Comparison of ENCODE assay signal across 16 cellular contexts in genomic region chr1:55040953-55041494, GRCh38. TPM values are rescaled to one million over a fixed set of nuclear protein-coding genes. Genes with fewer than 3 reads are reported as not detected.
DNase-seq lines count a peak whose midpoint lies in the region; ATAC-seq and TF ChIP-seq lines count a peak whose summit lies in the region.
"Had no signal": no experiment of that assay in that cellular context is flagged by ENCODE, and none has a peak within 500 bp of the region (broad histone marks: within the 10 kb centered on the region; RNA-seq: fewer than 3 reads in every experiment).

No MANE protein-coding gene starts in this region.

- WGBS in upper lobe of left lung, 2 donors, result 29 to 40% methylated on average over 4 to 5 of the region's 5 CpGs

- H3K4me3 Mint-ChIP-seq in activated naive CD8-positive, alpha-beta T cell treated with anti-CD3 and anti-CD28 coated beads, Interleukin-2, amount 50 U/mL, for 24 hours, result no peak overlapping the region
- no peak overlapping the region for H3K4me3 Mint-ChIP-seq in activated naive CD8-positive, alpha-beta T cell treated with anti-CD3 and anti-CD28 coated beads for 36 hours
- H3K4me3 Mint-ChIP-seq: memory B cell had no signal

- H3K27me3 ChIP-seq in lower lobe of right lung (ENCODE audit: low read depth) (peaks cover 33% of the 10 kb centered on the region), upper lobe of left lung (peaks cover 0 to 8% (median 0%) of the 10 kb centered on the region in 4 donors)
- H3K27me3 ChIP-seq: testis had no signal

- no peak overlapping the region for H3K27ac Mint-ChIP-seq in activated naive CD8-positive, alpha-beta T cell treated with anti-CD3 and anti-CD28 coated beads, Interleukin-2, amount 50 U/mL, for 24 hours
- no peak overlapping the region for H3K27ac Mint-ChIP-seq in activated naive CD8-positive, alpha-beta T cell treated with anti-CD3 and anti-CD28 coated beads for 36 hours
- H3K27ac Mint-ChIP-seq: HFFc6, memory B cell had no signal

- DNase-seq in activated naive CD8-positive, alpha-beta T cell treated with anti-CD3 and anti-CD28 coated beads, Interleukin-2, amount 50 U/mL, for 24 hours, result no peak
- DNase-seq in activated naive CD8-positive, alpha-beta T cell treated with anti-CD3 and anti-CD28 coated beads for 36 hours, result no peak
- DNase-seq in epithelial cell of esophagus (ENCODE audit: low read depth), result peak; percentile 23
- no peak for DNase-seq in lower lobe of right lung
- no peak for DNase-seq in upper lobe of left lung
- DNase-seq in GM13977 (ENCODE audit: low spot score), result no peak
- DNase-seq in DMS114 treated with DMSO at 0.1 percent for 48 hours (lab: John Stamatoyannopoulos, UW; ENCODE audit: unreplicated experiment), result no peak
- DNase-seq: activated naive CD4-positive, alpha-beta T cell treated with anti-CD3 and anti-CD28 coated beads, Interleukin-2, amount 50 U/mL, for 16 hours; HFFc6; hippocampal formation; MM.1S; testis had no signal

- H3K4me3 ChIP-seq in epithelial cell of esophagus (ENCODE audit: low read length), result peak overlapping the region; percentile 68
- H3K4me3 ChIP-seq in lower lobe of right lung, result peak overlapping the region; percentile 52
- peak overlapping the region in 3 of 4 donors; percentile 41 to 57 (median 46) for H3K4me3 ChIP-seq in upper lobe of left lung

- intact Hi-C loops in lower lobe of right lung (cut with DNase I), result no loop called here

- H3K36me3 Mint-ChIP-seq in activated naive CD8-positive, alpha-beta T cell treated with anti-CD3 and anti-CD28 coated beads, Interleukin-2, amount 50 U/mL, for 24 hours (ENCODE audit: low read depth), result no peaks in the 10 kb centered on the region
- no peaks in the 10 kb centered on the region for H3K36me3 Mint-ChIP-seq in activated naive CD8-positive, alpha-beta T cell treated with anti-CD3 and anti-CD28 coated beads for 36 hours
- H3K36me3 Mint-ChIP-seq: memory B cell had no signal

- no peaks in the 10 kb centered on the region for H3K9me3 Mint-ChIP-seq in activated naive CD8-positive, alpha-beta T cell treated with anti-CD3 and anti-CD28 coated beads, Interleukin-2, amount 50 U/mL, for 24 hours
- no peaks in the 10 kb centered on the region for H3K9me3 Mint-ChIP-seq in activated naive CD8-positive, alpha-beta T cell treated with anti-CD3 and anti-CD28 coated beads for 36 hours
- H3K9me3 Mint-ChIP-seq: HFFc6, memory B cell had no signal

- peaks cover 8% of the 10 kb centered on the region for H3K4me1 Mint-ChIP-seq in activated naive CD8-positive, alpha-beta T cell treated with anti-CD3 and anti-CD28 coated beads, Interleukin-2, amount 50 U/mL, for 24 hours
- H3K4me1 Mint-ChIP-seq in activated naive CD8-positive, alpha-beta T cell treated with anti-CD3 and anti-CD28 coated beads for 36 hours, result peaks cover 2% of the 10 kb centered on the region
- H3K4me1 Mint-ChIP-seq: memory B cell had no signal

- H3K27me3 Mint-ChIP-seq in activated naive CD8-positive, alpha-beta T cell treated with anti-CD3 and anti-CD28 coated beads, Interleukin-2, amount 50 U/mL, for 24 hours, result peaks cover 52% of the 10 kb centered on the region
- peaks cover 64% of the 10 kb centered on the region for H3K27me3 Mint-ChIP-seq in activated naive CD8-positive, alpha-beta T cell treated with anti-CD3 and anti-CD28 coated beads for 36 hours

- H3K4me1 ChIP-seq in lower lobe of right lung (peaks cover 7% of the 10 kb centered on the region), upper lobe of left lung (peaks cover 0 to 23% (median 8%) of the 10 kb centered on the region in 4 donors)

- in situ Hi-C loops in GM13977 (cut with MboI; ENCODE audit: low pct_unique_long_range_greater_than_20kb, low sequenced_read_pairs, unreplicated experiment), result no loop called here

- H3K9me3 ChIP-seq in lower lobe of right lung (no peaks in the 10 kb centered on the region), upper lobe of left lung (no peaks in the 10 kb centered on the region)
- H3K9me3 ChIP-seq: testis had no signal

- H3K27ac ChIP-seq in lower lobe of right lung, result no peak overlapping the region
- H3K27ac ChIP-seq in upper lobe of left lung, result peak overlapping the region in 1 of 4 donors; percentile 81
- H3K27ac ChIP-seq: epithelial cell of prostate, testis had no signal

- ATAC-seq in activated naive CD8-positive, alpha-beta T cell treated with anti-CD3 and anti-CD28 coated beads, Interleukin-2, amount 50 U/mL, for 24 hours, result peak; percentile 72
- ATAC-seq in lower lobe of right lung (peak in 1 of 2 donors; percentile 42), upper lobe of left lung (ENCODE audit: low FRiP score in 2 of 2) (no peak), GM21367 (IDR thresholded peaks at IDR 0.05; ENCODE audit: unreplicated experiment) (no peak)

- no peak for TF ChIP-seq EP300 in upper lobe of left lung (IDR thresholded peaks at IDR 0.05)

- H3K36me3 ChIP-seq in lower lobe of right lung (no peaks in the 10 kb centered on the region), upper lobe of left lung (no peaks in the 10 kb centered on the region)

- no peak for TF ChIP-seq POLR2A in upper lobe of left lung (IDR thresholded peaks at IDR 0.05)

- TF ChIP-seq CTCF in epithelial cell of esophagus (IDR thresholded peaks at IDR 0.05; ENCODE audit: insufficient read depth, low read depth, low read length, missing control alignments) (no peak), lower lobe of right lung (IDR thresholded peaks at IDR 0.05) (no peak), upper lobe of left lung (IDR thresholded peaks at IDR 0.05) (no peak), GM13977 (IDR thresholded peaks at IDR 0.05; ENCODE audit: extremely low read depth, insufficient read depth, missing control alignments) (no peak)

RNA-seq across cellular contexts. Expression of gene PCSK9, which starts 1.7 kb away (rescaled TPM):
- not detected for total RNA-seq in activated naive CD8-positive, alpha-beta T cell treated with anti-CD3 and anti-CD28 coated beads for 36 hours
- total RNA-seq in lower lobe of right lung (25.7 TPM), upper lobe of left lung (10 to 100 TPM in 5 of 6 donors, 1 to 10 TPM in 1; 9.4 to 63.9 (median 31.5) TPM)

RNA-seq across cellular contexts. Expression of gene BSND, which starts 42.3 kb away (rescaled TPM):
- total RNA-seq in activated naive CD8-positive, alpha-beta T cell treated with anti-CD3 and anti-CD28 coated beads for 36 hours, result not detected
- total RNA-seq in lower lobe of right lung (not detected), upper lobe of left lung (under 1 TPM in 2 of 6 donors, not detected in 4; under 0.01 to 0.10 TPM)
- total RNA-seq: HFFc6, osteocyte had no signal

Comparison
In these comparisons a context has a peak if more than half of its experiments do, and no peak if none do; other contexts are left out.
1. RNA of gene PCSK9, which starts 1.7 kb away (total RNA-seq): 9.4 to 63.9 TPM in upper lobe of left lung and 25.7 TPM in lower lobe of right lung (single experiment); not detected in activated naive CD8-positive, alpha-beta T cell treated with anti-CD3 and anti-CD28 coated beads for 36 hours; every median in the first group is over 10 times any median in the second.
2. Peak in every context shown above with its lines, with median percentiles within 50 percentile points of each other: H3K4me3 ChIP-seq.